8 cellular contexts compared by ENCODE assay signal in the genomic region with DNA sequence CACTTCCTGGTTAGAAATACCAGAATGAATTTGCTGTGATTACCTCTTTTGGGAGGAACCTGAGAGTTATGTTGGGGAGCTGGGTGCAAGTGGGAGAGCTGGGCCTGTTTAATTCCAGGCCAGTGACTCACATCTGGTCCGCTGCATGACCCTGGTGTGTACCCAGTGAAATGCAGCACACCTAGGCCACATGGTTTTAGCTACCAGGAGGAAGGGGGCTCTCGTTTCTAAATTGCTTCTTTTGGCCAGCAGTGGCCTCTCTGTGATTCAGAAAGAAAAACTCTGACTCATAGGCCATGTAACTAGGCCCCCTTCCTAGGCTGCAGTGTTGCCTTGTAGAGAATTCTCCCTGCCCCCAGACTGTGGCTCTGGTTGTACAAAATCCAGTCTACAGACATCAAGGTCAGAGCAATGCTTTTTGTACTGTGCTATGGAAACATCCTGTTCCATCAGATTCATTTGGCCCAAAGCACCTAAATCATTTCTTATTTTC. TPM values are rescaled to one million over a fixed set of nuclear protein-coding genes. Genes with fewer than 3 reads are reported as not detected.
DNase-seq lines count a peak whose midpoint lies in the region; ATAC-seq and TF ChIP-seq lines count a peak whose summit lies in the region.

No MANE protein-coding gene starts in this region.

- peaks cover 10% of the 10 kb centered on the region; the same call in 1 of the 2 replicates for H3K36me3 ChIP-seq in BLaER1
- H3K36me3 ChIP-seq in upper lobe of left lung = no peaks in the 10 kb centered on the region

- 0 out of 2 replicates have a peak overlapping the region, but pooled peaks have one; percentile 10 for H3K9ac ChIP-seq in BLaER1

- H3K27ac ChIP-seq in BLaER1 (peak overlapping the region; percentile 57), upper lobe of left lung (peak overlapping the region; percentile 81 to 90 (median 87))

- POLR2A ChIA-PET in activated CD4-positive, alpha-beta T cell treated with anti-CD3 and anti-CD28 coated beads, Interleukin-2, amount 10 ng/mL, durations not matched to agents 7 days and 5 days (lab: Charles Lee) = no interaction called here
- POLR2A ChIA-PET in naive thymus-derived CD8-positive, alpha-beta T cell (lab: Charles Lee) = interaction anchor here (0.5 to 3.3 kb wide), 13 partner anchors 9 to 437 kb away, joined by 3 to 14 read pairs (median 5); partner anchors contain the start of genes FBXO24, LRCH4, MEPCE and PPP1R35

- H3K4me1 Mint-ChIP-seq in activated CD4-positive, alpha-beta T cell treated with anti-CD3 and anti-CD28 coated beads, Interleukin-2, amount 10 ng/mL, durations not matched to agents 7 days and 5 days = peaks cover 95% of the 10 kb centered on the region
- H3K4me1 Mint-ChIP-seq in naive thymus-derived CD8-positive, alpha-beta T cell = peaks cover 53 to 99% (median 95%) of the 10 kb centered on the region in 4 donors

- H3K27me3 ChIP-seq in BLaER1 = no peaks in the 10 kb centered on the region
- H3K27me3 ChIP-seq in upper lobe of left lung = no peaks in the 10 kb centered on the region

- DNase-seq in activated CD4-positive, alpha-beta T cell treated with anti-CD3 and anti-CD28 coated beads, Interleukin-2, amount 10 ng/mL, durations not matched to agents 7 days and 5 days = no peak
- DNase-seq in epithelial cell of esophagus (ENCODE audit: low read depth) = peak; percentile 73
- peak in 3 of 10 donors; percentile 18 to 24 (median 20) for DNase-seq in naive thymus-derived CD8-positive, alpha-beta T cell
- DNase-seq in upper lobe of left lung = peak in 1 of 2 donors; percentile 72
- no peak for DNase-seq in GOT3 (lab: John Stamatoyannopoulos, UW)

- peak; percentile 33 for ATAC-seq in GM18867 (IDR thresholded peaks at IDR 0.05; ENCODE audit: unreplicated experiment)
- peak; percentile 38 for ATAC-seq in HG03558 (IDR thresholded peaks at IDR 0.05; ENCODE audit: extremely low read depth, unreplicated experiment)
- ATAC-seq in naive thymus-derived CD8-positive, alpha-beta T cell = peak; percentile 67 to 71
- peak; percentile 78 to 84 for ATAC-seq in upper lobe of left lung (ENCODE audit: low FRiP score in 2 of 2)

- WGBS in upper lobe of left lung, 2 donors = 31% methylated on average over 2 of the region's 2 CpGs; no CpG with 5 or more reads in 1 of the 2 donors

- no peaks in the 10 kb centered on the region for H4K20me1 ChIP-seq in BLaER1

- no peaks in the 10 kb centered on the region for H3K9me3 Mint-ChIP-seq in activated CD4-positive, alpha-beta T cell treated with anti-CD3 and anti-CD28 coated beads, Interleukin-2, amount 10 ng/mL, durations not matched to agents 7 days and 5 days
- H3K9me3 Mint-ChIP-seq in naive thymus-derived CD8-positive, alpha-beta T cell = no peaks in the 10 kb centered on the region

- H3K27ac Mint-ChIP-seq in activated CD4-positive, alpha-beta T cell treated with anti-CD3 and anti-CD28 coated beads, Interleukin-2, amount 10 ng/mL, durations not matched to agents 7 days and 5 days = peak overlapping the region; percentile 87
- peak overlapping the region; percentile 81 to 96 (median 92) for H3K27ac Mint-ChIP-seq in naive thymus-derived CD8-positive, alpha-beta T cell

- peaks cover 40% of the 10 kb centered on the region for H3K36me3 Mint-ChIP-seq in activated CD4-positive, alpha-beta T cell treated with anti-CD3 and anti-CD28 coated beads, Interleukin-2, amount 10 ng/mL, durations not matched to agents 7 days and 5 days (ENCODE audit: low read depth)
- peaks cover 3 to 11% (median 10%) of the 10 kb centered on the region in 3 donors for H3K36me3 Mint-ChIP-seq in naive thymus-derived CD8-positive, alpha-beta T cell

- H3K9me3 ChIP-seq in BLaER1 (no peaks in the 10 kb centered on the region), upper lobe of left lung (no peaks in the 10 kb centered on the region)

- H3K4me2 ChIP-seq in BLaER1 = peak overlapping the region; percentile 83

- H3K4me3 ChIP-seq in BLaER1 = no peak overlapping the region
- H3K4me3 ChIP-seq in epithelial cell of esophagus (ENCODE audit: low read length) = no peak overlapping the region
- no peak overlapping the region for H3K4me3 ChIP-seq in upper lobe of left lung

- no peaks in the 10 kb centered on the region for H3K27me3 Mint-ChIP-seq in activated CD4-positive, alpha-beta T cell treated with anti-CD3 and anti-CD28 coated beads, Interleukin-2, amount 10 ng/mL, durations not matched to agents 7 days and 5 days
- no peaks in the 10 kb centered on the region for H3K27me3 Mint-ChIP-seq in naive thymus-derived CD8-positive, alpha-beta T cell

- TF ChIP-seq POLR2A in upper lobe of left lung (IDR thresholded peaks at IDR 0.05) = no peak

- H3K4me3 Mint-ChIP-seq in activated CD4-positive, alpha-beta T cell treated with anti-CD3 and anti-CD28 coated beads, Interleukin-2, amount 10 ng/mL, durations not matched to agents 7 days and 5 days = peak overlapping the region; percentile 48
- peak overlapping the region; percentile 36 to 88 (median 75) for H3K4me3 Mint-ChIP-seq in naive thymus-derived CD8-positive, alpha-beta T cell

- peaks cover 61% of the 10 kb centered on the region for H3K4me1 ChIP-seq in BLaER1
- peaks cover 45 to 61% (median 58%) of the 10 kb centered on the region in 4 donors for H3K4me1 ChIP-seq in upper lobe of left lung

- no peak for TF ChIP-seq EP300 in upper lobe of left lung (IDR thresholded peaks at IDR 0.05)

- TF ChIP-seq CTCF in epithelial cell of esophagus (IDR thresholded peaks at IDR 0.05; ENCODE audit: insufficient read depth, low read depth, low read length, missing control alignments) = peak; percentile 9
- TF ChIP-seq CTCF in upper lobe of left lung (IDR thresholded peaks at IDR 0.05) = peak in 1 of 6 experiments; percentile 38

- CTCF ChIA-PET in activated CD4-positive, alpha-beta T cell treated with anti-CD3 and anti-CD28 coated beads, Interleukin-2, amount 10 ng/mL, durations not matched to agents 7 days and 5 days (lab: Charles Lee) = interaction anchor here (0.7 to 7.3 kb wide), 7 partner anchors 15 to 1890 kb away, joined by 3 to 49 read pairs (median 3); partner anchors contain the start of gene SLC12A9

RNA-seq across cellular contexts. Expression of gene AGFG2, which starts 6.7 kb away (rescaled TPM):
- 10 to 100 TPM; 43.0 to 45.3 TPM for total RNA-seq in activated CD4-positive, alpha-beta T cell treated with anti-CD3 and anti-CD28 coated beads, Interleukin-2, amount 10 ng/mL, durations not matched to agents 7 days and 5 days
- 10 to 100 TPM; 19.0 to 22.0 TPM for total RNA-seq in naive thymus-derived CD8-positive, alpha-beta T cell
- 10 to 100 TPM in 2 of 3 donors, 1 to 10 TPM in 1; 5.8 to 13.6 (median 11.5) TPM for polyA plus RNA-seq in naive thymus-derived CD8-positive, alpha-beta T cell
- 10 to 100 TPM; 14.3 to 33.1 (median 20.4) TPM for total RNA-seq in upper lobe of left lung

RNA-seq across cellular contexts. Expression of gene SAP25, which starts 28.0 kb away (rescaled TPM):
- 10 to 100 TPM; 34.6 to 36.1 TPM for total RNA-seq in activated CD4-positive, alpha-beta T cell treated with anti-CD3 and anti-CD28 coated beads, Interleukin-2, amount 10 ng/mL, durations not matched to agents 7 days and 5 days
- total RNA-seq in naive thymus-derived CD8-positive, alpha-beta T cell = 100 to 1,000 TPM; 102 to 118 TPM
- polyA plus RNA-seq in naive thymus-derived CD8-positive, alpha-beta T cell = under 1 TPM in 1 of 3 donors, not detected in 2; 0.42 TPM
- 10 to 100 TPM in 3 of 6 donors, 1 to 10 TPM in 3; 1.2 to 18.9 (median 12.7) TPM for total RNA-seq in upper lobe of left lung

RNA-seq across cellular contexts. Expression of gene LRCH4, which starts 40.2 kb away (rescaled TPM):
- 100 to 1,000 TPM; 189 to 217 TPM for total RNA-seq in activated CD4-positive, alpha-beta T cell treated with anti-CD3 and anti-CD28 coated beads, Interleukin-2, amount 10 ng/mL, durations not matched to agents 7 days and 5 days
- 100 to 1,000 TPM; 447 to 454 TPM for total RNA-seq in naive thymus-derived CD8-positive, alpha-beta T cell
- 100 to 1,000 TPM; 131 to 180 (median 153) TPM for polyA plus RNA-seq in naive thymus-derived CD8-positive, alpha-beta T cell
- total RNA-seq in upper lobe of left lung = 100 to 1,000 TPM in 5 of 6 donors, 10 to 100 TPM in 1; 88.5 to 493 (median 121) TPM

RNA-seq across cellular contexts. Expression of gene FBXO24, which starts 40.4 kb away (rescaled TPM):
- 1 to 10 TPM; 1.3 to 1.5 TPM for total RNA-seq in activated CD4-positive, alpha-beta T cell treated with anti-CD3 and anti-CD28 coated beads, Interleukin-2, amount 10 ng/mL, durations not matched to agents 7 days and 5 days
- total RNA-seq in naive thymus-derived CD8-positive, alpha-beta T cell = 1 to 10 TPM; 2.5 to 3.6 TPM
- polyA plus RNA-seq in naive thymus-derived CD8-positive, alpha-beta T cell = under 1 TPM; 0.60 to 0.95 (median 0.61) TPM
- total RNA-seq in upper lobe of left lung = 1 to 10 TPM in 1 of 6 donors, under 1 TPM in 2, not detected in 3; 0.63 to 4.2 (median 0.77) TPM

RNA-seq across cellular contexts. Expression of gene PCOLCE, which starts 56.5 kb away (rescaled TPM):
- 10 to 100 TPM; 17.3 to 18.3 TPM for total RNA-seq in activated CD4-positive, alpha-beta T cell treated with anti-CD3 and anti-CD28 coated beads, Interleukin-2, amount 10 ng/mL, durations not matched to agents 7 days and 5 days
- 10 to 100 TPM in 1 of 2 experiments, 1 to 10 TPM in 1; 8.3 to 12.5 TPM for total RNA-seq in naive thymus-derived CD8-positive, alpha-beta T cell
- polyA plus RNA-seq in naive thymus-derived CD8-positive, alpha-beta T cell = 1 to 10 TPM in 1 of 3 donors, under 1 TPM in 2; 0.25 to 1.3 (median 0.64) TPM
- total RNA-seq in upper lobe of left lung = 100 to 1,000 TPM in 2 of 6 donors, 10 to 100 TPM in 4; 15.2 to 115 (median 47.3) TPM
